1 cellular context compared by ENCODE assay signal in the genomic region with DNA sequence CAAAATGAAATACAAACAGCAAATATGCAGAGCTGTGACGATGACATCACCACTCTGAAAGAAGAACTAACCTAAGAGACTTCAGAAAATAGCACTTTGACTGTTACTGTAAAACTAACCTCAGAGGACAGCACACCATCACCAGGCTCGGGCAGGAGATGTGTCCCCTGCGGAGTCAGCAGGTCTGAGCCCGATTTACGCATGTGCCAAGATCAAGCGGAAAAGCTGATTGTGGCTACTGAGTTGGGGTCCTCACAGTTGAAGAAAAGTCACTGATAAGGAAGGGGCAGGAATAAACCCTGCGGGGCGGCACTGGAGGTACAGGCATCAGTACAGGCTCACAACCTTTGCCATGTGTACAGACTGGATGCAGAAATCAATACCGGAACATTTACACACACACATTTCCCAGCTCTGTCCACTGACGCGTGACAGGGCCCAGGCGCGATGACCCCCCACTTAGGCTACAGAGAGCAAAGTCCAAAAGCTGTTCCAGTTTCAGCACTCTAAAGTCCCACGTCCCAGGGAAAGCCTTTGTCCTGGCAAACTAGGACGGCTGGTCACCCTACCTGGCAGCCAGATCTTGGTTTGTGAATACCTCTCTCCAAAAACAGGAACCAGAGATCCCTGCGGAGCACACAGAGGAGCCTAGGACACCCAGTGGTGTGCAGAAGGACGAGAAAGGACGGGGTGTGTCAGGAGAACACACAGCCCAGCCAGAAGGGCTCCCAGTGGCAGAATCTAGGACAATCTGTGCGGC.
TF ChIP-seq lines count a peak whose summit lies in the region.

No MANE protein-coding gene starts in this region.

TF ChIP-seq in HepG2, 621 proteins besides CTCF, POLR2A, EP300 and RAD21 (continued from another document and continues in another):
- TF ChIP-seq, protein P1, sequence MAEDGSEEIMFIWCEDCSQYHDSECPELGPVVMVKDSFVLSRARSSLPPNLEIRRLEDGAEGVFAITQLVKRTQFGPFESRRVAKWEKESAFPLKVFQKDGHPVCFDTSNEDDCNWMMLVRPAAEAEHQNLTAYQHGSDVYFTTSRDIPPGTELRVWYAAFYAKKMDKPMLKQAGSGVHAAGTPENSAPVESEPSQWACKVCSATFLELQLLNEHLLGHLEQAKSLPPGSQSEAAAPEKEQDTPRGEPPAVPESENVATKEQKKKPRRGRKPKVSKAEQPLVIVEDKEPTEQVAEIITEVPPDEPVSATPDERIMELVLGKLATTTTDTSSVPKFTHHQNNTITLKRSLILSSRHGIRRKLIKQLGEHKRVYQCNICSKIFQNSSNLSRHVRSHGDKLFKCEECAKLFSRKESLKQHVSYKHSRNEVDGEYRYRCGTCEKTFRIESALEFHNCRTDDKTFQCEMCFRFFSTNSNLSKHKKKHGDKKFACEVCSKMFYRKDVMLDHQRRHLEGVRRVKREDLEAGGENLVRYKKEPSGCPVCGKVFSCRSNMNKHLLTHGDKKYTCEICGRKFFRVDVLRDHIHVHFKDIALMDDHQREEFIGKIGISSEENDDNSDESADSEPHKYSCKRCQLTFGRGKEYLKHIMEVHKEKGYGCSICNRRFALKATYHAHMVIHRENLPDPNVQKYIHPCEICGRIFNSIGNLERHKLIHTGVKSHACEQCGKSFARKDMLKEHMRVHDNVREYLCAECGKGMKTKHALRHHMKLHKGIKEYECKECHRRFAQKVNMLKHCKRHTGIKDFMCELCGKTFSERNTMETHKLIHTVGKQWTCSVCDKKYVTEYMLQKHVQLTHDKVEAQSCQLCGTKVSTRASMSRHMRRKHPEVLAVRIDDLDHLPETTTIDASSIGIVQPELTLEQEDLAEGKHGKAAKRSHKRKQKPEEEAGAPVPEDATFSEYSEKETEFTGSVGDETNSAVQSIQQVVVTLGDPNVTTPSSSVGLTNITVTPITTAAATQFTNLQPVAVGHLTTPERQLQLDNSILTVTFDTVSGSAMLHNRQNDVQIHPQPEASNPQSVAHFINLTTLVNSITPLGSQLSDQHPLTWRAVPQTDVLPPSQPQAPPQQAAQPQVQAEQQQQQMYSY (CRISPR knock-in tag; IDR thresholded peaks at IDR 0.05): 0 out of 2 replicates have a peak, but pooled peaks have one; percentile 56
- peak; percentile 95 for TF ChIP-seq SMYD3 (CRISPR knock-in tag; IDR thresholded peaks at IDR 0.05)
- no peak; the same call in 1 of the 2 replicates for TF ChIP-seq POLR2AphosphoS2 (IDR thresholded peaks at IDR 0.05; ENCODE audit: low read depth, low read length)
- TF ChIP-seq, protein P2, sequence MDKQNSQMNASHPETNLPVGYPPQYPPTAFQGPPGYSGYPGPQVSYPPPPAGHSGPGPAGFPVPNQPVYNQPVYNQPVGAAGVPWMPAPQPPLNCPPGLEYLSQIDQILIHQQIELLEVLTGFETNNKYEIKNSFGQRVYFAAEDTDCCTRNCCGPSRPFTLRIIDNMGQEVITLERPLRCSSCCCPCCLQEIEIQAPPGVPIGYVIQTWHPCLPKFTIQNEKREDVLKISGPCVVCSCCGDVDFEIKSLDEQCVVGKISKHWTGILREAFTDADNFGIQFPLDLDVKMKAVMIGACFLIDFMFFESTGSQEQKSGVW (CRISPR knock-in tag; IDR thresholded peaks at IDR 0.05; ENCODE audit: borderline replicate concordance): peak; percentile 89; the same call in 1 of the 2 replicates
- TF ChIP-seq ZNF337 (CRISPR knock-in tag; IDR thresholded peaks at IDR 0.05; ENCODE audit: borderline replicate concordance, low read depth): peak; percentile 91
- peak; percentile 88 for TF ChIP-seq ZNF556 (CRISPR knock-in tag; IDR thresholded peaks at IDR 0.05; ENCODE audit: borderline replicate concordance)
- peak; percentile 100 for TF ChIP-seq SALL1 (CRISPR knock-in tag; IDR thresholded peaks at IDR 0.05)
- TF ChIP-seq ARNTL (CRISPR knock-in tag; IDR thresholded peaks at IDR 0.05): peak; percentile 97
- peak; percentile 78 for TF ChIP-seq ZSCAN25 (CRISPR knock-in tag; IDR thresholded peaks at IDR 0.05)
- TF ChIP-seq, protein P3, sequence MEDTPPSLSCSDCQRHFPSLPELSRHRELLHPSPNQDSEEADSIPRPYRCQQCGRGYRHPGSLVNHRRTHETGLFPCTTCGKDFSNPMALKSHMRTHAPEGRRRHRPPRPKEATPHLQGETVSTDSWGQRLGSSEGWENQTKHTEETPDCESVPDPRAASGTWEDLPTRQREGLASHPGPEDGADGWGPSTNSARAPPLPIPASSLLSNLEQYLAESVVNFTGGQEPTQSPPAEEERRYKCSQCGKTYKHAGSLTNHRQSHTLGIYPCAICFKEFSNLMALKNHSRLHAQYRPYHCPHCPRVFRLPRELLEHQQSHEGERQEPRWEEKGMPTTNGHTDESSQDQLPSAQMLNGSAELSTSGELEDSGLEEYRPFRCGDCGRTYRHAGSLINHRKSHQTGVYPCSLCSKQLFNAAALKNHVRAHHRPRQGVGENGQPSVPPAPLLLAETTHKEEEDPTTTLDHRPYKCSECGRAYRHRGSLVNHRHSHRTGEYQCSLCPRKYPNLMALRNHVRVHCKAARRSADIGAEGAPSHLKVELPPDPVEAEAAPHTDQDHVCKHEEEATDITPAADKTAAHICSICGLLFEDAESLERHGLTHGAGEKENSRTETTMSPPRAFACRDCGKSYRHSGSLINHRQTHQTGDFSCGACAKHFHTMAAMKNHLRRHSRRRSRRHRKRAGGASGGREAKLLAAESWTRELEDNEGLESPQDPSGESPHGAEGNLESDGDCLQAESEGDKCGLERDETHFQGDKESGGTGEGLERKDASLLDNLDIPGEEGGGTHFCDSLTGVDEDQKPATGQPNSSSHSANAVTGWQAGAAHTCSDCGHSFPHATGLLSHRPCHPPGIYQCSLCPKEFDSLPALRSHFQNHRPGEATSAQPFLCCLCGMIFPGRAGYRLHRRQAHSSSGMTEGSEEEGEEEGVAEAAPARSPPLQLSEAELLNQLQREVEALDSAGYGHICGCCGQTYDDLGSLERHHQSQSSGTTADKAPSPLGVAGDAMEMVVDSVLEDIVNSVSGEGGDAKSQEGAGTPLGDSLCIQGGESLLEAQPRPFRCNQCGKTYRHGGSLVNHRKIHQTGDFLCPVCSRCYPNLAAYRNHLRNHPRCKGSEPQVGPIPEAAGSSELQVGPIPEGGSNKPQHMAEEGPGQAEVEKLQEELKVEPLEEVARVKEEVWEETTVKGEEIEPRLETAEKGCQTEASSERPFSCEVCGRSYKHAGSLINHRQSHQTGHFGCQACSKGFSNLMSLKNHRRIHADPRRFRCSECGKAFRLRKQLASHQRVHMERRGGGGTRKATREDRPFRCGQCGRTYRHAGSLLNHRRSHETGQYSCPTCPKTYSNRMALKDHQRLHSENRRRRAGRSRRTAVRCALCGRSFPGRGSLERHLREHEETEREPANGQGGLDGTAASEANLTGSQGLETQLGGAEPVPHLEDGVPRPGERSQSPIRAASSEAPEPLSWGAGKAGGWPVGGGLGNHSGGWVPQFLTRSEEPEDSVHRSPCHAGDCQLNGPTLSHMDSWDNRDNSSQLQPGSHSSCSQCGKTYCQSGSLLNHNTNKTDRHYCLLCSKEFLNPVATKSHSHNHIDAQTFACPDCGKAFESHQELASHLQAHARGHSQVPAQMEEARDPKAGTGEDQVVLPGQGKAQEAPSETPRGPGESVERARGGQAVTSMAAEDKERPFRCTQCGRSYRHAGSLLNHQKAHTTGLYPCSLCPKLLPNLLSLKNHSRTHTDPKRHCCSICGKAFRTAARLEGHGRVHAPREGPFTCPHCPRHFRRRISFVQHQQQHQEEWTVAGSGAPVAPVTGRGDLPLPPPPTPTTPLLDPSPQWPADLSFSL (CRISPR knock-in tag; IDR thresholded peaks at IDR 0.05): peak; percentile 72; the same call in 1 of the 2 replicates
- TF ChIP-seq, protein P4, sequence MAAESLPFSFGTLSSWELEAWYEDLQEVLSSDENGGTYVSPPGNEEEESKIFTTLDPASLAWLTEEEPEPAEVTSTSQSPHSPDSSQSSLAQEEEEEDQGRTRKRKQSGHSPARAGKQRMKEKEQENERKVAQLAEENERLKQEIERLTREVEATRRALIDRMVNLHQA (CRISPR knock-in tag; IDR thresholded peaks at IDR 0.05): no peak
- no peak for TF ChIP-seq SRSF4 (IDR thresholded peaks at IDR 0.05; ENCODE audit: low read depth, low read length, poor library complexity, severe bottlenecking)
- TF ChIP-seq, protein P5, sequence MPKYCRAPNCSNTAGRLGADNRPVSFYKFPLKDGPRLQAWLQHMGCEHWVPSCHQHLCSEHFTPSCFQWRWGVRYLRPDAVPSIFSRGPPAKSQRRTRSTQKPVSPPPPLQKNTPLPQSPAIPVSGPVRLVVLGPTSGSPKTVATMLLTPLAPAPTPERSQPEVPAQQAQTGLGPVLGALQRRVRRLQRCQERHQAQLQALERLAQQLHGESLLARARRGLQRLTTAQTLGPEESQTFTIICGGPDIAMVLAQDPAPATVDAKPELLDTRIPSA (CRISPR knock-in tag; IDR thresholded peaks at IDR 0.05; ENCODE audit: borderline replicate concordance): no peak
- peak; percentile 93 for TF ChIP-seq ZSCAN9 (CRISPR knock-in tag; IDR thresholded peaks at IDR 0.05; ENCODE audit: borderline replicate concordance)
- TF ChIP-seq, protein P6, sequence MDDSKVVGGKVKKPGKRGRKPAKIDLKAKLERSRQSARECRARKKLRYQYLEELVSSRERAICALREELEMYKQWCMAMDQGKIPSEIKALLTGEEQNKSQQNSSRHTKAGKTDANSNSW (CRISPR knock-in tag; IDR thresholded peaks at IDR 0.05; ENCODE audit: borderline replicate concordance): no peak
- TF ChIP-seq, protein P7, sequence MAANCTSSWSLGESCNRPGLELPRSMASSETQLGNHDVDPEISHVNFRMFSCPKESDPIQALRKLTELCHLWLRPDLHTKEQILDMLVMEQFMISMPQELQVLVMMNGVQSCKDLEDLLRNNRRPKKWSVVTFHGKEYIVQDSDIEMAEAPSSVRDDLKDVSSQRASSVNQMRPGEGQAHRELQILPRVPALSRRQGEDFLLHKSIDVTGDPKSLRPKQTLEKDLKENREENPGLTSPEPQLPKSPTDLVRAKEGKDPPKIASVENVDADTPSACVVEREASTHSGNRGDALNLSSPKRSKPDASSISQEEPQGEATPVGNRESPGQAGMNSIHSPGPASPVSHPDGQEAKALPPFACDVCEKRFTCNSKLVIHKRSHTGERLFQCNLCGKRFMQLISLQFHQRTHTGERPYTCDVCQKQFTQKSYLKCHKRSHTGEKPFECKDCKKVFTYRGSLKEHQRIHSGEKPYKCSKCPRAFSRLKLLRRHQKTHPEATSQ (CRISPR knock-in tag; IDR thresholded peaks at IDR 0.05; ENCODE audit: borderline replicate concordance): 0 out of 2 replicates have a peak, but pooled peaks have one; percentile 51
- TF ChIP-seq, protein P8, sequence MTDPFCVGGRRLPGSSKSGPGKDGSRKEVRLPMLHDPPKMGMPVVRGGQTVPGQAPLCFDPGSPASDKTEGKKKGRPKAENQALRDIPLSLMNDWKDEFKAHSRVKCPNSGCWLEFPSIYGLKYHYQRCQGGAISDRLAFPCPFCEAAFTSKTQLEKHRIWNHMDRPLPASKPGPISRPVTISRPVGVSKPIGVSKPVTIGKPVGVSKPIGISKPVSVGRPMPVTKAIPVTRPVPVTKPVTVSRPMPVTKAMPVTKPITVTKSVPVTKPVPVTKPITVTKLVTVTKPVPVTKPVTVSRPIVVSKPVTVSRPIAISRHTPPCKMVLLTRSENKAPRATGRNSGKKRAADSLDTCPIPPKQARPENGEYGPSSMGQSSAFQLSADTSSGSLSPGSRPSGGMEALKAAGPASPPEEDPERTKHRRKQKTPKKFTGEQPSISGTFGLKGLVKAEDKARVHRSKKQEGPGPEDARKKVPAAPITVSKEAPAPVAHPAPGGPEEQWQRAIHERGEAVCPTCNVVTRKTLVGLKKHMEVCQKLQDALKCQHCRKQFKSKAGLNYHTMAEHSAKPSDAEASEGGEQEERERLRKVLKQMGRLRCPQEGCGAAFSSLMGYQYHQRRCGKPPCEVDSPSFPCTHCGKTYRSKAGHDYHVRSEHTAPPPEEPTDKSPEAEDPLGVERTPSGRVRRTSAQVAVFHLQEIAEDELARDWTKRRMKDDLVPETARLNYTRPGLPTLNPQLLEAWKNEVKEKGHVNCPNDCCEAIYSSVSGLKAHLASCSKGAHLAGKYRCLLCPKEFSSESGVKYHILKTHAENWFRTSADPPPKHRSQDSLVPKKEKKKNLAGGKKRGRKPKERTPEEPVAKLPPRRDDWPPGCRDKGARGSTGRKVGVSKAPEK (CRISPR knock-in tag; IDR thresholded peaks at IDR 0.05; ENCODE audit: borderline replicate concordance): no peak
- no peak for TF ChIP-seq LCORL (IDR thresholded peaks at IDR 0.05)
- peak; percentile 98 for TF ChIP-seq LCORL (CRISPR knock-in tag; IDR thresholded peaks at IDR 0.05)
- TF ChIP-seq ZNF343 (CRISPR knock-in tag; IDR thresholded peaks at IDR 0.05): peak; percentile 24; the same call in 1 of the 2 replicates
- no peak for TF ChIP-seq SMAD9 (CRISPR knock-in tag; IDR thresholded peaks at IDR 0.05)
- TF ChIP-seq SMARCE1 (IDR thresholded peaks at IDR 0.05; ENCODE audit: borderline replicate concordance): no peak
- no peak for TF ChIP-seq DR1 (CRISPR knock-in tag; IDR thresholded peaks at IDR 0.05)
- TF ChIP-seq, protein P9, sequence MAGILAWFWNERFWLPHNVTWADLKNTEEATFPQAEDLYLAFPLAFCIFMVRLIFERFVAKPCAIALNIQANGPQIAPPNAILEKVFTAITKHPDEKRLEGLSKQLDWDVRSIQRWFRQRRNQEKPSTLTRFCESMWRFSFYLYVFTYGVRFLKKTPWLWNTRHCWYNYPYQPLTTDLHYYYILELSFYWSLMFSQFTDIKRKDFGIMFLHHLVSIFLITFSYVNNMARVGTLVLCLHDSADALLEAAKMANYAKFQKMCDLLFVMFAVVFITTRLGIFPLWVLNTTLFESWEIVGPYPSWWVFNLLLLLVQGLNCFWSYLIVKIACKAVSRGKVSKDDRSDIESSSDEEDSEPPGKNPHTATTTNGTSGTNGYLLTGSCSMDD (CRISPR knock-in tag; IDR thresholded peaks at IDR 0.05): no peak
- TF ChIP-seq U2AF2 (IDR thresholded peaks at IDR 0.05; ENCODE audit: low read depth, low read length): no peak
- peak; percentile 96; the same call in 2 of the 3 replicates for TF ChIP-seq MXI1 (IDR thresholded peaks at IDR 0.05; ENCODE audit: borderline replicate concordance, low read depth, low read length)
- TF ChIP-seq SP1 (IDR thresholded peaks at IDR 0.05): no peak
- TF ChIP-seq SP1 (CRISPR knock-in tag; IDR thresholded peaks at IDR 0.05): 0 out of 2 replicates have a peak, but pooled peaks have one; percentile 5
- TF ChIP-seq ATF7-NPFF (CRISPR knock-in tag; IDR thresholded peaks at IDR 0.05; ENCODE audit: low read depth): peak; percentile 77
- TF ChIP-seq ZFP36 (IDR thresholded peaks at IDR 0.05; ENCODE audit: borderline replicate concordance, low read depth, low read length, partially characterized antibody): no peak
- TF ChIP-seq, protein P10, sequence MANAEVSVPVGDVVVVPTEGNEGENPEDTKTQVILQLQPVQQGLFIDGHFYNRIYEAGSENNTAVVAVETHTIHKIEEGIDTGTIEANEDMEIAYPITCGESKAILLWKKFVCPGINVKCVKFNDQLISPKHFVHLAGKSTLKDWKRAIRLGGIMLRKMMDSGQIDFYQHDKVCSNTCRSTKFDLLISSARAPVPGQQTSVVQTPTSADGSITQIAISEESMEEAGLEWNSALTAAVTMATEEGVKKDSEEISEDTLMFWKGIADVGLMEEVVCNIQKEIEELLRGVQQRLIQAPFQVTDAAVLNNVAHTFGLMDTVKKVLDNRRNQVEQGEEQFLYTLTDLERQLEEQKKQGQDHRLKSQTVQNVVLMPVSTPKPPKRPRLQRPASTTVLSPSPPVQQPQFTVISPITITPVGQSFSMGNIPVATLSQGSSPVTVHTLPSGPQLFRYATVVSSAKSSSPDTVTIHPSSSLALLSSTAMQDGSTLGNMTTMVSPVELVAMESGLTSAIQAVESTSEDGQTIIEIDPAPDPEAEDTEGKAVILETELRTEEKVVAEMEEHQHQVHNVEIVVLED (CRISPR knock-in tag; IDR thresholded peaks at IDR 0.05; ENCODE audit: borderline replicate concordance): peak; percentile 74
- peak; percentile 86; the same call in 1 of the 2 replicates for TF ChIP-seq ARHGAP35 (CRISPR knock-in tag; IDR thresholded peaks at IDR 0.05; ENCODE audit: borderline replicate concordance)
